ENCODE assay signal across 1 cellular context in the genomic region with DNA sequence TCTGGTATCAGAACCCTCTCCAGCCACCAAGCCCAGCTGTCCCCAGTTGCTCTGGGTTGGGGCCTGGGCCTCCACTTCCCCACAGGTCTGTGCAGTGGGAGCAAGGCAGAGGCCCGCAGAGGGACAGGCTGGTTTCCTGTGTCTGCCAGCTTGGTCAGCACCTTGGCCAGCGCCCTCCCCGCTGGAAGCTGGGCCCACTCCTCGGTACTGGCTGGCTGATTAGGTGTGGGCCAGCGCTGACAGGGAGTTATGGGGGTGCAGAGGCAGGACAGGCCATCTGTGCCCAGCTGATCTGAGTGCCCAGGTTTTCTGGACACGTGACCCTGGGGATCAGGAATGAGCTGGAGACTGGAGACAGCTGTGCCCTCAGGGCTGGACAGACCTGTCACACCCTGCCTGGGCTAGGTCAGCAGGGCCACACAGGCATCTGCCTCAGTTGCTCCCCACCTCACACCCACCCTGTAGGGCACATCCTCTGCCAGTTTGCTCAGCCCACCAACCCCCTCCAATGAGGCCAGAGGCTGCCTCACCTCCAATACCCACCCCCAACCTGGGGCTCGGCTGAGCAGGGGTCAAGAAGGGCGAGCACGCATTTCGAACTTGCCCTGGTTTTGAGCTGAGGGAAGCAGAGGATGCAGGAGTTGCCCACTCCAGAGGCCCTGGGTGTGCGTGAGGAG.
TF ChIP-seq lines count a peak whose summit lies in the region.

No MANE protein-coding gene starts in this region.

TF ChIP-seq in A549, 52 proteins besides CTCF, POLR2A, EP300 and RAD21 (continued from another document):
- TF ChIP-seq TFCP2L1 (CRISPR knock-in tag; IDR thresholded peaks at IDR 0.05) = no peak
- no peak for TF ChIP-seq GATA3 (IDR thresholded peaks at IDR 0.05; ENCODE audit: borderline replicate concordance)
- no peak for TF ChIP-seq HOXA7 (CRISPR knock-in tag; IDR thresholded peaks at IDR 0.05)
- TF ChIP-seq, protein P1, sequence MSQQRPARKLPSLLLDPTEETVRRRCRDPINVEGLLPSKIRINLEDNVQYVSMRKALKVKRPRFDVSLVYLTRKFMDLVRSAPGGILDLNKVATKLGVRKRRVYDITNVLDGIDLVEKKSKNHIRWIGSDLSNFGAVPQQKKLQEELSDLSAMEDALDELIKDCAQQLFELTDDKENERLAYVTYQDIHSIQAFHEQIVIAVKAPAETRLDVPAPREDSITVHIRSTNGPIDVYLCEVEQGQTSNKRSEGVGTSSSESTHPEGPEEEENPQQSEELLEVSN (IDR thresholded peaks at IDR 0.05; ENCODE audit: borderline replicate concordance, low read depth) = no peak
- TF ChIP-seq BHLHE40 (IDR thresholded peaks at IDR 0.05; ENCODE audit: low read depth, low read length) = no peak
- no peak for TF ChIP-seq POLR2AphosphoS2 (conservative IDR thresholded peaks at IDR 0.05; ENCODE audit: low read length)
